20 cellular contexts compared by ENCODE assay signal in the genomic region with DNA sequence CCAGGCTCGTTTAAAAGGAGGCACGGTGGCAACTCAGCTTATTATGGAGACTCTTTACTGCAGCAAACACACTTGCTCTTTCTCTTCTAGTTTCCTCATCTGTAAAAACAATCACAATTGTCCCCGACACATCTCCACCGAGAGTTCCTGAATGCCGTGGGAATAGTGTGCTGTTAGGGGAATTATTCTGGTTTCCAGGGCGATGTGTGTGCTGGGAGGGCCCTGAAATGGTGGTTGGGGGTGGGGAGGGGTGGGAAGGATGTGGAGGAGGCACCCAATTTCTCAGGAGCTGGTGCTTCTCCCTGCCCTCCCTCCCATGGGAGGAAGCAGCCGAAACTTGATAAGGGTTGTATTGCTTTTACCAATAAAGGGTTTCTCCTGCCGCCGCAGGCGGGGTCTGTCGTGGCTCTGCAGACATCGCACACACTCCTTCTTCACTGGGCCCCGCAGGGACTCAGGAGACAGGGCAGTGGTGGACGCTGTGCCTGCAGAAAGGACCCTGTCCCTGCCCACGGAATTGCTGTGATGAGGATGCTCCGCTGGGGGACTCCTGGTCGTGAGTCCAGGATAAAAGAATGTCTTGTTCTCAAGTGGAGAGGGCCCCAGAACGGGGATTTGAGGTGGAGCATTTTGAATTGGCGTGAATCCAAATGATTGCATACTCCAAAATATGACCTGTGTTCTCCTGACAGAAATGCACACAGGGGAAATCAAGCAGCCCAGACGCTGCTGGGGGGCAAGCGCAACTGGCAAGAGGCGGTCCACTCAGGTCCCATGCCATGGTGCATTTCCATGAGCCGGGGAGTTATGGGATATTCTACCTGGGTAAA.
A peak's percentile ranks its signal among the peaks of the same experiment; 100 is the strongest.
DNase-seq lines count a peak whose midpoint lies in the region; ATAC-seq and TF ChIP-seq lines count a peak whose summit lies in the region.
"Had no signal": no experiment of that assay in that cellular context is flagged by ENCODE, and none has a peak within 500 bp of the region (broad histone marks: within the 10 kb centered on the region; RNA-seq: fewer than 3 reads in every experiment).

No MANE protein-coding gene starts in this region.

- peaks cover 9% of the 10 kb centered on the region for H3K27me3 Mint-ChIP-seq in neural progenitor cell (ENCODE audit: insufficient read depth, low read depth)
- H3K27me3 Mint-ChIP-seq in H9 (ENCODE audit: low read depth), result peaks cover 4% of the 10 kb centered on the region

- H3K4me2 ChIP-seq in BLaER1 treated with 17β-estradiol and CSF1 and Interleukin-3, amounts not matched to agents 10 nM and 100 nM, result peak overlapping the region; percentile 71 to 94 (median 87)
- H3K4me2 ChIP-seq in neural progenitor cell, result no peak overlapping the region
- no peak overlapping the region for H3K4me2 ChIP-seq in H9 (ENCODE audit: insufficient read depth, insufficient read length, low read length)
- H3K4me2 ChIP-seq: PC-9 had no signal

- H3K4me3 Mint-ChIP-seq in neural progenitor cell (no peak overlapping the region), H9 (no peak overlapping the region)
- H3K4me3 Mint-ChIP-seq: activated T-cell treated with anti-CD3 and anti-CD28 coated beads, Interleukin-2, amount 50 U/mL, for 72 hours; CD4-positive, CD25-positive, alpha-beta regulatory T cell had no signal

- H3K4ac ChIP-seq in H9 (ENCODE audit: low read depth, low read length), result no peak overlapping the region

- peaks cover 59 to 76% (median 71%) of the 10 kb centered on the region in 10 experiments for H3K4me1 ChIP-seq in BLaER1 treated with 17β-estradiol and CSF1 and Interleukin-3, amounts not matched to agents 10 nM and 100 nM
- H3K4me1 ChIP-seq in neural progenitor cell (peaks cover 30% of the 10 kb centered on the region), H9 (ENCODE audit: insufficient read depth, low read length) (no peaks in the 10 kb centered on the region; the same call in 1 of the 2 replicates)
- H3K4me1 ChIP-seq: right lobe of liver had no signal

- H3K23me2 ChIP-seq in H9 (ENCODE audit: insufficient read length, low read depth, low read length, poor library complexity, severe bottlenecking), result no peaks in the 10 kb centered on the region

- H3K9ac ChIP-seq in BLaER1 treated with 17β-estradiol and CSF1 and Interleukin-3, amounts not matched to agents 10 nM and 100 nM, result no peak overlapping the region; a peak in 1 of 22 replicates
- H3K9ac ChIP-seq in neural progenitor cell (no peak overlapping the region), H9 (ENCODE audit: extremely low read depth, insufficient read length, low read length) (no peak overlapping the region)

- no peaks in the 10 kb centered on the region for H3K79me2 ChIP-seq in neural progenitor cell (ENCODE audit: low read depth)
- no peaks in the 10 kb centered on the region for H3K79me2 ChIP-seq in H9 (ENCODE audit: insufficient read depth, low read length)

- H3K14ac ChIP-seq in H9 (ENCODE audit: insufficient read depth, low read length), result no peak overlapping the region

- no peak overlapping the region for H2BK120ac ChIP-seq in H9 (ENCODE audit: low read depth, low read length, poor library complexity, severe bottlenecking)

- H3K9me3 ChIP-seq in BLaER1 treated with 17β-estradiol and CSF1 and Interleukin-3, amounts not matched to agents 10 nM and 100 nM (replicated peaks in 1 of 11), result 0 out of 22 replicates have a peak, but pooled peaks cover 0 to 1% (median 0%) of the 10 kb centered on the region in 11 experiments
- H3K9me3 ChIP-seq in neural progenitor cell (ENCODE audit: low read depth), result no peaks in the 10 kb centered on the region
- H3K9me3 ChIP-seq in H9 (ENCODE audit: control insufficient read depth, low read depth, low read length), result no peaks in the 10 kb centered on the region
- H3K9me3 ChIP-seq: right lobe of liver had no signal

- no peak overlapping the region for H2BK15ac ChIP-seq in H9 (ENCODE audit: low read depth, low read length)

- H4K20me1 ChIP-seq in BLaER1 treated with 17β-estradiol and CSF1 and Interleukin-3, amounts not matched to agents 10 nM and 100 nM, result no peaks in the 10 kb centered on the region
- H4K20me1 ChIP-seq in neural progenitor cell (ENCODE audit: low read depth), result no peaks in the 10 kb centered on the region
- H4K20me1 ChIP-seq in H9 (ENCODE audit: control insufficient read depth, insufficient read depth, insufficient read length), result no peaks in the 10 kb centered on the region

- ATAC-seq in HG03571 (IDR thresholded peaks at IDR 0.05; ENCODE audit: unreplicated experiment), result no peak
- ATAC-seq: activated T-cell treated with anti-CD3 and anti-CD28 coated beads, Interleukin-2, amount 50 U/mL, for 72 hours had no signal

- no CpG with 5 or more reads among the region's 23 CpGs for WGBS in H9 (ENCODE audit: extremely low coverage, insufficient read length, low lambda C conversion rate)

- peaks cover 72% of the 10 kb centered on the region for H3K4me1 Mint-ChIP-seq in neural progenitor cell
- peaks cover 44 to 48% of the 10 kb centered on the region in 2 experiments for H3K4me1 Mint-ChIP-seq in H9
- H3K4me1 Mint-ChIP-seq: CD4-positive, CD25-positive, alpha-beta regulatory T cell had no signal

- no peak overlapping the region for H2BK20ac ChIP-seq in H9 (ENCODE audit: low read depth, low read length, poor library complexity, severe bottlenecking)

- no peaks in the 10 kb centered on the region for H3K27me3 ChIP-seq in BLaER1 treated with 17β-estradiol and CSF1 and Interleukin-3, amounts not matched to agents 10 nM and 100 nM
- no peaks in the 10 kb centered on the region for H3K27me3 ChIP-seq in neural progenitor cell
- no peaks in the 10 kb centered on the region for H3K27me3 ChIP-seq in H9 (ENCODE audit: insufficient read depth, low read length)
- H3K27me3 ChIP-seq: right lobe of liver had no signal

- H3K23ac ChIP-seq in H9 (ENCODE audit: insufficient read length, low read depth, low read length), result no peak overlapping the region

- H2AFZ ChIP-seq in neural progenitor cell (replicated peaks) (peak overlapping the region; percentile 70), H9 (ENCODE audit: low read length) (no peak overlapping the region)
- H2AFZ ChIP-seq: PC-9 had no signal

- no peak overlapping the region for H3K27ac ChIP-seq in BLaER1 treated with 17β-estradiol and CSF1 and Interleukin-3, amounts not matched to agents 10 nM and 100 nM
- H3K27ac ChIP-seq in neural progenitor cell, result no peak overlapping the region
- no peak overlapping the region for H3K27ac ChIP-seq in H9 (ENCODE audit: insufficient read length, low read depth, low read length)
- H3K27ac ChIP-seq: PC-9, right lobe of liver had no signal

- H3K9me3 Mint-ChIP-seq in neural progenitor cell, result no peaks in the 10 kb centered on the region
- H3K9me3 Mint-ChIP-seq in H9, result no peaks in the 10 kb centered on the region
- H3K9me3 Mint-ChIP-seq: activated T-cell treated with anti-CD3 and anti-CD28 coated beads, Interleukin-2, amount 50 U/mL, for 72 hours had no signal

- no peak overlapping the region for H2BK5ac ChIP-seq in H9 (ENCODE audit: insufficient read length, low read length)

- H4K5ac ChIP-seq in H9 (ENCODE audit: insufficient read length, low read depth, low read length), result no peak overlapping the region

- H3K27ac Mint-ChIP-seq in neural progenitor cell (peak overlapping the region; percentile 43), H9 (peak overlapping the region in 1 of 3 experiments; percentile 35; a peak in 1 of 7 replicates)
- H3K27ac Mint-ChIP-seq: activated T-cell treated with anti-CD3 and anti-CD28 coated beads, Interleukin-2, amount 50 U/mL, for 72 hours; CD4-positive, CD25-positive, alpha-beta regulatory T cell had no signal

- no peak overlapping the region for H3T11ph ChIP-seq in H9 (ENCODE audit: low read length)

- H3K36me3 Mint-ChIP-seq in neural progenitor cell, result no peaks in the 10 kb centered on the region
- no peaks in the 10 kb centered on the region for H3K36me3 Mint-ChIP-seq in H9 (ENCODE audit: insufficient read depth in 1 of 3, low read depth in 3 of 3)
- H3K36me3 Mint-ChIP-seq: CD4-positive, CD25-positive, alpha-beta regulatory T cell had no signal

- H4K91ac ChIP-seq in H9 (ENCODE audit: insufficient read length, low read depth, low read length), result no peak overlapping the region

- H2BK12ac ChIP-seq in H9 (ENCODE audit: insufficient read length, low read depth, low read length), result no peak overlapping the region

- H3K4me3 ChIP-seq in BLaER1 treated with 17β-estradiol and CSF1 and Interleukin-3, amounts not matched to agents 10 nM and 100 nM, result no peak overlapping the region
- no peak overlapping the region for H3K4me3 ChIP-seq in epithelial cell of esophagus (ENCODE audit: low read length)
- no peak overlapping the region for H3K4me3 ChIP-seq in neural progenitor cell
- H3K4me3 ChIP-seq: PC-9, right lobe of liver had no signal

- H3K36me3 ChIP-seq in BLaER1 treated with 17β-estradiol and CSF1 and Interleukin-3, amounts not matched to agents 10 nM and 100 nM, result no peaks in the 10 kb centered on the region
- H3K36me3 ChIP-seq in neural progenitor cell, result no peaks in the 10 kb centered on the region
- H3K36me3 ChIP-seq: right lobe of liver had no signal

- H2AK5ac ChIP-seq in H9 (ENCODE audit: insufficient read length, low read length), result no peak overlapping the region

- peak; percentile 16 for DNase-seq in NCI-H2171 (lab: John Stamatoyannopoulos, UW)
- peak; percentile 44 for DNase-seq in epithelial cell of esophagus (ENCODE audit: low read depth)
- peak; percentile 23 for DNase-seq in neural progenitor cell (ENCODE audit: low spot score)
- no peak for DNase-seq in H9
- DNase-seq in NK-92 (lab: John Stamatoyannopoulos, UW; ENCODE audit: unreplicated experiment), result no peak
- DNase-seq: activated CD4-positive, alpha-beta T cell treated with anti-CD3 and anti-CD28 coated beads for 48 hours; activated naive CD4-positive, alpha-beta T cell treated with anti-CD3 and anti-CD28 coated beads, Interleukin-2, amount 50 U/mL, for 16 hours; activated T-cell treated with anti-CD3 and anti-CD28 coated beads, Interleukin-2, amount 50 U/mL, for 72 hours; CD4-positive, CD25-positive, alpha-beta regulatory T cell; erythroblast; foreskin melanocyte; hippocampal formation; KBM-7; NCI-H1694 treated with DMSO at 0.1 percent for 48 hours; NCI-H345; PC-9; right lobe of liver; stimulated activated CD4-positive, alpha-beta T cell treated with anti-CD3 and anti-CD28 coated beads, Interleukin-15, amount 100 ng/mL, for 24 hours had no signal

- no peak overlapping the region for H4K8ac ChIP-seq in H9 (replicated peaks; ENCODE audit: insufficient read length, low read depth, low read length)

- H3K79me1 ChIP-seq in H9 (ENCODE audit: insufficient read depth, low read depth, low read length, poor library complexity, severe bottlenecking), result no peaks in the 10 kb centered on the region

- no peak overlapping the region for H3K56ac ChIP-seq in H9 (ENCODE audit: insufficient read length, low read depth, low read length)

- H3K18ac ChIP-seq in H9 (ENCODE audit: insufficient read length, low read depth, low read length), result no peak overlapping the region

- TF ChIP-seq CTCF in epithelial cell of esophagus (IDR thresholded peaks at IDR 0.05; ENCODE audit: insufficient read depth, low read depth, low read length, missing control alignments), result no peak
- TF ChIP-seq CTCF in neural progenitor cell (IDR thresholded peaks at IDR 0.05), result no peak
- TF ChIP-seq CTCF in H9 (conservative IDR thresholded peaks at IDR 0.05), result no peak

- no peaks in the 10 kb centered on the region for H3F3A ChIP-seq in neural progenitor cell (ENCODE audit: low read depth)

Comparison
In these comparisons a context has a peak if more than half of its experiments do, and no peak if none do; other contexts are left out.
1. H3K4me2 ChIP-seq: peak in BLaER1 treated with 17β-estradiol and CSF1 and Interleukin-3, amounts not matched to agents 10 nM and 100 nM (11 of 11); none in neural progenitor cell (single experiment) and H9 (single experiment).
2. DNase-seq: peak in NCI-H2171 (single experiment), epithelial cell of esophagus (single experiment) and neural progenitor cell (single experiment); none in H9 (single experiment) and NK-92 (single experiment).